In genomic region chr2:76748581-76749296, GRCh38 we compare ENCODE assay signal across 27 cellular contexts.
"Had no signal": no experiment of that assay in that cellular context is flagged by ENCODE, and none has a peak within 500 bp of the region (broad histone marks: within the 10 kb centered on the region; RNA-seq: fewer than 3 reads in every experiment).

No MANE protein-coding gene starts in this region.

- H3K9ac ChIP-seq: neural progenitor cell, parathyroid adenoma had no signal

- H3K27ac ChIP-seq: body of pancreas, cardiac muscle cell, colonic mucosa, epithelial cell of prostate, esophagus squamous epithelium, heart right ventricle, left lung, neural progenitor cell, parathyroid adenoma, psoas muscle, tibial nerve had no signal

- H3K79me2 ChIP-seq: parathyroid adenoma had no signal

- H3K4me1 ChIP-seq: body of pancreas, colonic mucosa, esophagus squamous epithelium, heart right ventricle, left lung, parathyroid adenoma, tibial nerve had no signal

- H3K36me3 ChIP-seq: cardiac muscle cell, colonic mucosa, esophagus squamous epithelium, heart right ventricle, left lung, neural progenitor cell had no signal

- ATAC-seq: activated T-cell treated with anti-CD3 and anti-CD28 coated beads, Interleukin-2, amount 50 U/mL, for 72 hours; body of pancreas; heart right ventricle; left lung; natural killer cell; psoas muscle had no signal

- DNase-seq: activated B cell treated with CpG ODN at 0.5 μM for 24 hours; activated naive CD4-positive, alpha-beta T cell; activated T-cell treated with anti-CD3 and anti-CD28 coated beads for 4 hours; activated T-cell treated with anti-CD3 and anti-CD28 coated beads, Interleukin-2, amount 50 U/mL, for 72 hours; anterior cingulate cortex; body of pancreas; cerebellar nuclear complex; colonic mucosa; effector CD8-positive, alpha-beta T cell; esophagus squamous epithelium; foreskin melanocyte; heart right ventricle; kidney glomerular epithelial cell; mesendoderm; natural killer cell; occipital lobe; psoas muscle; stimulated activated CD4-positive, alpha-beta T cell treated with anti-CD3 and anti-CD28 coated beads, Interleukin-1b, Interleukin-23, amount 100 ng/mL, for 48 hours; stimulated activated naive CD4-positive, alpha-beta T cell had no signal

- H3K4me2 ChIP-seq: neural progenitor cell, smooth muscle cell had no signal

- H3K9me3 ChIP-seq: body of pancreas, colonic mucosa, esophagus squamous epithelium, heart right ventricle, left lung, psoas muscle, tibial nerve had no signal

- H2AFZ ChIP-seq: neural progenitor cell, parathyroid adenoma had no signal

- H3K27me3 ChIP-seq: body of pancreas, cardiac muscle cell, colonic mucosa, esophagus squamous epithelium, heart right ventricle, left lung, neural progenitor cell, tibial nerve had no signal

- H3K4me3 ChIP-seq: body of pancreas, cardiac muscle cell, colonic mucosa, esophagus squamous epithelium, heart right ventricle, left lung, lung, neural progenitor cell, psoas muscle, smooth muscle cell, tibial nerve had no signal
